In genomic region chr19:7657047-7657779, GRCh38 we compare ENCODE assay signal across 14 cellular contexts. TPM values are rescaled to one million over a fixed set of nuclear protein-coding genes. Genes with fewer than 3 reads are reported as not detected.
DNase-seq lines count a peak whose midpoint lies in the region; ATAC-seq and TF ChIP-seq lines count a peak whose summit lies in the region.
"Had no signal": no experiment of that assay in that cellular context is flagged by ENCODE, and none has a peak within 500 bp of the region (broad histone marks: within the 10 kb centered on the region; RNA-seq: fewer than 3 reads in every experiment).

No MANE protein-coding gene starts in this region.

- no peaks in the 10 kb centered on the region for H3K27me3 ChIP-seq in CD4-positive, alpha-beta T cell (ENCODE audit: control insufficient read depth, insufficient read depth, low read length)
- H3K27me3 ChIP-seq in naive thymus-derived CD4-positive, alpha-beta T cell (ENCODE audit: control insufficient read depth in 2 of 2, insufficient read depth in 2 of 2, low read length in 2 of 2) = no peaks in the 10 kb centered on the region

- peaks cover 21% of the 10 kb centered on the region for H3K4me1 Mint-ChIP-seq in CD4-positive, alpha-beta T cell (ENCODE audit: low read depth)
- H3K4me1 Mint-ChIP-seq in activated naive CD4-positive, alpha-beta T cell treated with anti-CD3 and anti-CD28 coated beads, Interleukin-2, amount 10 ng/mL, durations not matched to agents 7 days and 5 days = peaks cover 35% of the 10 kb centered on the region
- peaks cover 8 to 26% (median 21%) of the 10 kb centered on the region in 7 donors for H3K4me1 Mint-ChIP-seq in naive thymus-derived CD4-positive, alpha-beta T cell

- H3K27ac Mint-ChIP-seq in CD4-positive, alpha-beta T cell = peak overlapping the region; percentile 72
- peak overlapping the region; percentile 89 for H3K27ac Mint-ChIP-seq in activated naive CD4-positive, alpha-beta T cell treated with anti-CD3 and anti-CD28 coated beads, Interleukin-2, amount 10 ng/mL, durations not matched to agents 7 days and 5 days
- H3K27ac Mint-ChIP-seq in naive thymus-derived CD4-positive, alpha-beta T cell = peak overlapping the region in 5 of 9 donors; percentile 31 to 83 (median 64)

- no peak for DNase-seq in CD4-positive, alpha-beta T cell
- DNase-seq in Kasumi-1 (lab: John Stamatoyannopoulos, UW) (peak; percentile 68 to 75), DMS153 (lab: John Stamatoyannopoulos, UW) (no peak), kidney tubule cell (ENCODE audit: low spot score) (no peak), NCI-H2227 (lab: John Stamatoyannopoulos, UW; ENCODE audit: unreplicated experiment) (no peak)
- DNase-seq in activated naive CD4-positive, alpha-beta T cell treated with anti-CD3 and anti-CD28 coated beads, Interleukin-2, amount 10 ng/mL, durations not matched to agents 7 days and 5 days = peak; percentile 40
- DNase-seq in naive thymus-derived CD4-positive, alpha-beta T cell = peak in 1 of 9 donors; percentile 37
- DNase-seq: DMS 273 treated with DMSO at 0.1 percent for 48 hours, hippocampal formation, NCI-H1930 had no signal

- TF ChIP-seq CTCF in CD4-positive, alpha-beta T cell (IDR thresholded peaks at IDR 0.05) = no peak

- peaks cover 0 to 19% of the 10 kb centered on the region in 2 donors for H3K4me1 ChIP-seq in naive thymus-derived CD4-positive, alpha-beta T cell (ENCODE audit: control insufficient read depth in 2 of 2, insufficient read depth in 2 of 2, low read length in 2 of 2)

- H3K9me3 ChIP-seq in CD4-positive, alpha-beta T cell (ENCODE audit: control insufficient read depth, low read length) = no peaks in the 10 kb centered on the region
- H3K9me3 ChIP-seq in naive thymus-derived CD4-positive, alpha-beta T cell (ENCODE audit: control insufficient read depth in 2 of 3, low read length in 3 of 3) = no peaks in the 10 kb centered on the region
- H3K9me3 ChIP-seq: SJSA1 had no signal

- H3K9me3 Mint-ChIP-seq in CD4-positive, alpha-beta T cell = no peaks in the 10 kb centered on the region
- no peaks in the 10 kb centered on the region for H3K9me3 Mint-ChIP-seq in activated naive CD4-positive, alpha-beta T cell treated with anti-CD3 and anti-CD28 coated beads, Interleukin-2, amount 10 ng/mL, durations not matched to agents 7 days and 5 days
- peaks cover 0 to 1% (median 0%) of the 10 kb centered on the region in 11 donors for H3K9me3 Mint-ChIP-seq in naive thymus-derived CD4-positive, alpha-beta T cell

- no peaks in the 10 kb centered on the region for H3K27me3 Mint-ChIP-seq in CD4-positive, alpha-beta T cell
- H3K27me3 Mint-ChIP-seq in activated naive CD4-positive, alpha-beta T cell treated with anti-CD3 and anti-CD28 coated beads, Interleukin-2, amount 10 ng/mL, durations not matched to agents 7 days and 5 days = peaks cover 11% of the 10 kb centered on the region
- no peaks in the 10 kb centered on the region for H3K27me3 Mint-ChIP-seq in naive thymus-derived CD4-positive, alpha-beta T cell

- ATAC-seq in CD4-positive, alpha-beta T cell (ENCODE audit: poor library complexity) = no peak
- peak; percentile 66 for ATAC-seq in naive thymus-derived CD4-positive, alpha-beta T cell
- ATAC-seq in GM19324 (IDR thresholded peaks at IDR 0.05; ENCODE audit: low FRiP score, unreplicated experiment) = no peak

- POLR2A ChIA-PET in CD4-positive, alpha-beta T cell (lab: Charles Lee) = interaction anchor here (0.7 to 1.2 kb wide), 3 partner anchors 23 to 126 kb away, joined by 3 to 6 read pairs (median 3); partner anchors contain the start of genes PCP2 and TRAPPC5
- POLR2A ChIA-PET in naive thymus-derived CD4-positive, alpha-beta T cell (lab: Charles Lee) = interaction anchor here (0.6 to 1.5 kb wide), 4 partner anchors 9 to 260 kb away, joined by 3 to 6 read pairs (median 4); no protein-coding TSS in a partner anchor

- H3K4me3 Mint-ChIP-seq in CD4-positive, alpha-beta T cell = no peak overlapping the region
- H3K4me3 Mint-ChIP-seq in activated naive CD4-positive, alpha-beta T cell treated with anti-CD3 and anti-CD28 coated beads, Interleukin-2, amount 10 ng/mL, durations not matched to agents 7 days and 5 days = no peak overlapping the region
- H3K4me3 Mint-ChIP-seq in naive thymus-derived CD4-positive, alpha-beta T cell = peak overlapping the region in 8 of 10 donors; percentile 16 to 84 (median 77)

- H3K36me3 Mint-ChIP-seq in CD4-positive, alpha-beta T cell (ENCODE audit: low read depth) = no peaks in the 10 kb centered on the region
- no peaks in the 10 kb centered on the region for H3K36me3 Mint-ChIP-seq in activated naive CD4-positive, alpha-beta T cell treated with anti-CD3 and anti-CD28 coated beads, Interleukin-2, amount 10 ng/mL, durations not matched to agents 7 days and 5 days
- H3K36me3 Mint-ChIP-seq in naive thymus-derived CD4-positive, alpha-beta T cell = peaks cover 0 to 2% (median 0%) of the 10 kb centered on the region in 5 donors

- CTCF ChIA-PET in CD4-positive, alpha-beta T cell (lab: Charles Lee) = interaction anchor here (1.3 to 3.8 kb wide), 2 partner anchors 23 kb away, joined by 9 to 16 read pairs; partner anchors contain the start of gene TRAPPC5
- CTCF ChIA-PET in activated naive CD4-positive, alpha-beta T cell treated with anti-CD3 and anti-CD28 coated beads, Interleukin-2, amount 10 ng/mL, durations not matched to agents 7 days and 5 days (lab: Charles Lee) = interaction anchor here (0.8 to 1.9 kb wide), 3 partner anchors 12 to 24 kb away, joined by 3 to 9 read pairs (median 6); partner anchors contain the start of genes RETN and TRAPPC5
- CTCF ChIA-PET in naive thymus-derived CD4-positive, alpha-beta T cell (lab: Charles Lee) = interaction anchor here (0.6 to 0.8 kb wide), 3 partner anchors 13 to 24 kb away, joined by 3 to 5 read pairs (median 4); partner anchors contain the start of gene TRAPPC5

- no peaks in the 10 kb centered on the region for H3K36me3 ChIP-seq in naive thymus-derived CD4-positive, alpha-beta T cell (ENCODE audit: control insufficient read depth in 2 of 3, insufficient read depth in 3 of 3, low read length in 3 of 3)
- H3K36me3 ChIP-seq: SJSA1 had no signal

- intact Hi-C loops in CD4-positive, alpha-beta T cell (cut with DNase I, micrococcal nuclease) = loop anchor here in 1 of 2 experiments (10.0 kb wide), 1 partner anchor 552 kb away; no protein-coding TSS in a partner anchor
- intact Hi-C loops in naive thymus-derived CD4-positive, alpha-beta T cell (cut with micrococcal nuclease) = no loop called here

- H3K4me3 ChIP-seq in naive thymus-derived CD4-positive, alpha-beta T cell (ENCODE audit: low read length) = no peak overlapping the region
- H3K4me3 ChIP-seq: SJSA1 had no signal

- H3K27ac ChIP-seq in CD4-positive, alpha-beta T cell (ENCODE audit: low read depth, low read length) = no peak overlapping the region
- peak overlapping the region; percentile 72 for H3K27ac ChIP-seq in naive thymus-derived CD4-positive, alpha-beta T cell (ENCODE audit: low read depth, low read length)
- H3K27ac ChIP-seq: SJSA1 had no signal

RNA-seq across cellular contexts. Expression of gene RETN, which starts 11.6 kb away (rescaled TPM):
- total RNA-seq in CD4-positive, alpha-beta T cell = not detected
- 1 to 10 TPM in 1 of 5 experiments, not detected in 4; 3.4 TPM for total RNA-seq in naive thymus-derived CD4-positive, alpha-beta T cell
- not detected for polyA plus RNA-seq in naive thymus-derived CD4-positive, alpha-beta T cell
- total RNA-seq: dermis microvascular lymphatic vessel endothelial cell, SJSA1, ureter had no signal

RNA-seq across cellular contexts. Expression of gene MCEMP1, which starts 19.7 kb away (rescaled TPM):
- under 1 TPM in 1 of 2 experiments, not detected in 1; 0.38 TPM for total RNA-seq in CD4-positive, alpha-beta T cell
- 10 to 100 TPM in 1 of 5 experiments, 1 to 10 TPM in 1, not detected in 3; 1.2 to 12.3 TPM for total RNA-seq in naive thymus-derived CD4-positive, alpha-beta T cell
- polyA plus RNA-seq in naive thymus-derived CD4-positive, alpha-beta T cell = not detected
- total RNA-seq: dermis microvascular lymphatic vessel endothelial cell, SJSA1, ureter had no signal

RNA-seq across cellular contexts. Expression of gene STXBP2, which starts 20.3 kb away (rescaled TPM):
- 100 to 1,000 TPM; 234 to 241 TPM for total RNA-seq in CD4-positive, alpha-beta T cell
- total RNA-seq in naive thymus-derived CD4-positive, alpha-beta T cell = 100 to 1,000 TPM; 158 to 411 (median 187) TPM
- polyA plus RNA-seq in naive thymus-derived CD4-positive, alpha-beta T cell = 10 to 100 TPM; 52.8 to 61.1 TPM

RNA-seq across cellular contexts. Expression of gene TRAPPC5, which starts 23.4 kb away (rescaled TPM):
- total RNA-seq in CD4-positive, alpha-beta T cell = 10 to 100 TPM; 41.3 to 43.4 TPM
- 10 to 100 TPM; 43.7 to 79.3 (median 75.4) TPM for total RNA-seq in naive thymus-derived CD4-positive, alpha-beta T cell
- polyA plus RNA-seq in naive thymus-derived CD4-positive, alpha-beta T cell = 100 to 1,000 TPM; 165 to 191 TPM

RNA-seq across cellular contexts. Expression of gene PCP2, which starts 23.7 kb away (rescaled TPM):
- 1 to 10 TPM; 1.9 to 2.1 TPM for total RNA-seq in CD4-positive, alpha-beta T cell
- 10 to 100 TPM in 1 of 5 experiments, 1 to 10 TPM in 4; 2.2 to 13.4 (median 5.4) TPM for total RNA-seq in naive thymus-derived CD4-positive, alpha-beta T cell
- polyA plus RNA-seq in naive thymus-derived CD4-positive, alpha-beta T cell = not detected
- total RNA-seq: dermis microvascular lymphatic vessel endothelial cell, SJSA1 had no signal

Comparison
In these comparisons a context has a peak if more than half of its experiments do, and no peak if none do; other contexts are left out.
1. DNase-seq: peak in Kasumi-1 (2 of 2) and activated naive CD4-positive, alpha-beta T cell treated with anti-CD3 and anti-CD28 coated beads, Interleukin-2, amount 10 ng/mL, durations not matched to agents 7 days and 5 days (single experiment); none in CD4-positive, alpha-beta T cell (0 of 10), DMS153 (single experiment), kidney tubule cell (single experiment) and NCI-H2227 (single experiment).
2. H3K4me3 Mint-ChIP-seq: peak in naive thymus-derived CD4-positive, alpha-beta T cell (8 of 10); none in CD4-positive, alpha-beta T cell (single experiment) and activated naive CD4-positive, alpha-beta T cell treated with anti-CD3 and anti-CD28 coated beads, Interleukin-2, amount 10 ng/mL, durations not matched to agents 7 days and 5 days (single experiment).
3. Peak in every context shown above with its lines, with median percentiles within 50 percentile points of each other: H3K27ac Mint-ChIP-seq.